20 cellular contexts compared by ENCODE assay signal in the genomic region with DNA sequence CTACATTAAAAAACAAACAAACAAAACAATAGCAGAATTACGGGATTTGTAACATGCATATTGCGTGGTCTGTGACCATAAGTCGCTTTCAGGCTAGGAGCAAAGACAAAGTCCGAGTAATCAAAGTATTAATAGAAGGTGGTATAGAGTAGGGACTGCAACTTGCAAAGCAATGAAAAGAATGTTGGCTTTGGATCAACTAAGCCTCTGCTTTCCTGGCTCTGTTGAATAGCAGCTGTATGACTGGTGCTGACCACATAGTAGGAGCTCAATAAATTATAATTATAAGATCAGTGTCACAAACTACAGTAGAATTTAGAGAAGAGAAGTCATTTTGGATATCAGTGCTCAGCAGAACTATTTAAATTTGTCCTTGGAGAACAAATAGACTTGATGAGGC.
DNase-seq lines count a peak whose midpoint lies in the region; TF ChIP-seq lines count a peak whose summit lies in the region.
"Had no signal": no experiment of that assay in that cellular context is flagged by ENCODE, and none has a peak within 500 bp of the region (broad histone marks: within the 10 kb centered on the region; RNA-seq: fewer than 3 reads in every experiment).

No MANE protein-coding gene starts in this region.

- no peaks in the 10 kb centered on the region for H3K27me3 ChIP-seq in suprapubic skin
- H3K27me3 ChIP-seq: esophagus squamous epithelium had no signal

- WGBS in suprapubic skin, result 88% methylated on average over 4 of the region's 4 CpGs

- H3K4me3 ChIP-seq in AG10803 (ENCODE audit: low read length) (no peak overlapping the region), cardiac fibroblast (replicated peaks in 1 of 2; ENCODE audit: low read depth in 2 of 2, low read length in 2 of 2) (no peak overlapping the region), suprapubic skin (no peak overlapping the region)
- H3K4me3 ChIP-seq: esophagus squamous epithelium, mucosa of descending colon had no signal

- H3K4me1 ChIP-seq in suprapubic skin, result no peaks in the 10 kb centered on the region
- H3K4me1 ChIP-seq: esophagus squamous epithelium had no signal

- no peak for TF ChIP-seq POLR2A in suprapubic skin (IDR thresholded peaks at IDR 0.05)

- H3K27ac ChIP-seq in suprapubic skin, result no peak overlapping the region
- H3K27ac ChIP-seq: C4-2B, esophagus squamous epithelium had no signal

- no peak for TF ChIP-seq CTCF in AG10803 (conservative IDR thresholded peaks at IDR 0.05; ENCODE audit: low read length)
- TF ChIP-seq CTCF in cardiac fibroblast (IDR thresholded peaks at IDR 0.05; ENCODE audit: low read depth, low read length), result no peak
- TF ChIP-seq CTCF in suprapubic skin (IDR thresholded peaks at IDR 0.05), result no peak

- H3K36me3 ChIP-seq in suprapubic skin, result no peaks in the 10 kb centered on the region
- H3K36me3 ChIP-seq: esophagus squamous epithelium had no signal

- TF ChIP-seq EP300 in suprapubic skin (IDR thresholded peaks at IDR 0.05), result no peak

- H3K9me3 ChIP-seq in suprapubic skin, result no peaks in the 10 kb centered on the region
- H3K9me3 ChIP-seq: esophagus squamous epithelium, mucosa of descending colon had no signal

- DNase-seq in AG10803 (ENCODE audit: low read depth), result peak; percentile 94
- DNase-seq in HT1080 (ENCODE audit: low read depth), result peak; percentile 24
- DNase-seq in cardiac fibroblast (ENCODE audit: low read depth in 2 of 2), result peak; percentile 63 to 84
- peak; percentile 38 to 40 for DNase-seq in lung microvascular endothelial cell (ENCODE audit: low read depth in 2 of 2)
- DNase-seq in pons (ENCODE audit: low spot score), result no peak
- no peak for DNase-seq in NCI-H1436 (lab: John Stamatoyannopoulos, UW)
- no peak for DNase-seq in COR-L47 (lab: John Stamatoyannopoulos, UW)
- no peak for DNase-seq in suprapubic skin (ENCODE audit: low spot score in 2 of 2)
- DNase-seq: activated CD4-positive, alpha-beta T cell treated with anti-CD3 and anti-CD28 coated beads for 4 hours; activated naive CD8-positive, alpha-beta T cell treated with anti-CD3 and anti-CD28 coated beads, Interleukin-2, amount 50 U/mL, for 24 hours; activated T-cell treated with anti-CD3 and anti-CD28 coated beads, Interleukin-2, amount 50 U/mL, for 24 hours; esophagus squamous epithelium; KG1; mucosa of descending colon; NCI-H1694; NCI-H526 treated with DMSO at 0.1 percent for 48 hours; stimulated activated CD4-positive, alpha-beta T cell treated with anti-CD3 and anti-CD28 coated beads, Interleukin-2, amount 100 ng/mL, for 24 hours; stimulated activated CD8-positive, alpha-beta memory T cell treated with anti-CD3 and anti-CD28 coated beads, Interleukin-4, amount 100 ng/mL, for 48 hours; trophoblast cell had no signal

Comparison
In these comparisons a context has a peak if more than half of its experiments do, and no peak if none do; other contexts are left out.
1. DNase-seq: peak in AG10803 (single experiment), HT1080 (single experiment), cardiac fibroblast (2 of 2) and lung microvascular endothelial cell (2 of 2); none in pons (single experiment), NCI-H1436 (single experiment), COR-L47 (single experiment) and suprapubic skin (0 of 2).